Comparison of ENCODE assay signal across 7 cellular contexts in genomic region chr6:56246544-56246940, GRCh38. TPM values are rescaled to one million over a fixed set of nuclear protein-coding genes. Genes with fewer than 3 reads are reported as not detected.
DNase-seq lines count a peak whose midpoint lies in the region; ATAC-seq and TF ChIP-seq lines count a peak whose summit lies in the region.

No MANE protein-coding gene starts in this region.

- ATAC-seq in PC-3 = peak; percentile 47
- ATAC-seq in HG02759 (IDR thresholded peaks at IDR 0.05; ENCODE audit: unreplicated experiment) = no peak
- ATAC-seq in HG02588 (IDR thresholded peaks at IDR 0.05; ENCODE audit: unreplicated experiment) = no peak
- ATAC-seq in SK-N-SH treated with all-trans-retinoic acid at 6 μM for 48 hours = no peak

- H4K20me1 ChIP-seq in PC-3 (ENCODE audit: low read length) = no peaks in the 10 kb centered on the region

- H3K27ac ChIP-seq in PC-3 (ENCODE audit: low read length) = no peak overlapping the region
- H3K27ac ChIP-seq in mesenchymal stem cell (ENCODE audit: low read length, poor library complexity, severe bottlenecking) = no peak overlapping the region
- peak overlapping the region; percentile 61 to 87 (median 73) for H3K27ac ChIP-seq in tibial nerve

- H2AFZ ChIP-seq in PC-3 (ENCODE audit: low read length) (peak overlapping the region; percentile 92), mesenchymal stem cell (ENCODE audit: low read depth, low read length) (peak overlapping the region; percentile 64)

- DNase-seq in PC-3 = peak; percentile 31
- no peak for DNase-seq in epithelial cell of proximal tubule (ENCODE audit: low read depth)
- no peak for DNase-seq in mesenchymal stem cell
- DNase-seq in tibial nerve (ENCODE audit: low spot score in 2 of 2) = no peak

- H3K27me3 ChIP-seq in PC-3 (ENCODE audit: low read length) = no peaks in the 10 kb centered on the region
- H3K27me3 ChIP-seq in mesenchymal stem cell (ENCODE audit: control insufficient read depth in 1 of 2, insufficient read depth in 1 of 2, low read length in 2 of 2) = peaks cover 0 to 4% of the 10 kb centered on the region in 2 experiments
- no peaks in the 10 kb centered on the region for H3K27me3 ChIP-seq in tibial nerve

- no peak overlapping the region for H2BK120ac ChIP-seq in mesenchymal stem cell (ENCODE audit: low read depth, low read length)

- H3K14ac ChIP-seq in mesenchymal stem cell (ENCODE audit: low read length in 2 of 2) = no peak overlapping the region

- TF ChIP-seq CTCF in PC-3 (conservative IDR thresholded peaks at IDR 0.05; ENCODE audit: low read depth, low read length) (no peak), epithelial cell of proximal tubule (conservative IDR thresholded peaks at IDR 0.05; ENCODE audit: low read depth, low read length) (no peak), tibial nerve (IDR thresholded peaks at IDR 0.05) (no peak)

- H3K4me3 ChIP-seq in PC-3 (ENCODE audit: low read length) (peak overlapping the region; percentile 72), epithelial cell of proximal tubule (ENCODE audit: low read depth, low read length) (peak overlapping the region; percentile 45), mesenchymal stem cell (ENCODE audit: insufficient read depth in 1 of 2, low read depth in 1 of 2, low read length in 2 of 2) (peak overlapping the region; percentile 30 to 85), tibial nerve (peak overlapping the region; percentile 41 to 73 (median 58))

- no peak overlapping the region for H3K23ac ChIP-seq in mesenchymal stem cell (ENCODE audit: low read length in 2 of 2)

- BruUV-seq in PC-3 (replicated peaks; lab: Mats Ljungman, UMichigan) = no TSS peak

- CTCF ChIA-PET in PC-3 (lab: Charles Lee) = interaction anchor here (0.8 kb wide), 1 partner anchor 209 kb away, joined by 3 read pairs; no protein-coding TSS in a partner anchor

- H2AK5ac ChIP-seq in mesenchymal stem cell (ENCODE audit: low read length, severe bottlenecking) = no peak overlapping the region

- H4K91ac ChIP-seq in mesenchymal stem cell (ENCODE audit: low read length) = no peak overlapping the region

- H3K9me3 ChIP-seq in PC-3 (ENCODE audit: low read length) (no peaks in the 10 kb centered on the region), mesenchymal stem cell (ENCODE audit: control insufficient read depth, low read length) (no peaks in the 10 kb centered on the region), tibial nerve (no peaks in the 10 kb centered on the region)

- no peaks in the 10 kb centered on the region for H3F3A ChIP-seq in PC-3 (ENCODE audit: low read length, unreplicated experiment)

- H3K79me2 ChIP-seq in PC-3 (ENCODE audit: low read length) = no peaks in the 10 kb centered on the region

- no peak overlapping the region for H2BK15ac ChIP-seq in mesenchymal stem cell (ENCODE audit: low read depth, poor library complexity, severe bottlenecking)

- no peak for TF ChIP-seq EP300 in tibial nerve (IDR thresholded peaks at IDR 0.05)

- TF ChIP-seq POLR2A in tibial nerve (IDR thresholded peaks at IDR 0.05) = no peak

- H3K4me2 ChIP-seq in PC-3 (ENCODE audit: low read length) (peak overlapping the region; percentile 93), mesenchymal stem cell (ENCODE audit: low read length, poor library complexity, severe bottlenecking) (peak overlapping the region; percentile 93)

- no peak overlapping the region for H4K8ac ChIP-seq in mesenchymal stem cell (ENCODE audit: low read length)

- no peaks in the 10 kb centered on the region for H3K9me2 ChIP-seq in PC-3 (replicated peaks; ENCODE audit: low read length)

- WGBS in mesenchymal stem cell = 31% methylated on average over 6 of the region's 6 CpGs
- 34 to 35% methylated on average over 6 of the region's 6 CpGs for WGBS in tibial nerve, 2 donors

- H3K4me1 ChIP-seq in PC-3 (ENCODE audit: insufficient read depth, low read length) = peaks cover 9% of the 10 kb centered on the region
- peaks cover 5% of the 10 kb centered on the region for H3K4me1 ChIP-seq in mesenchymal stem cell (ENCODE audit: control insufficient read depth, insufficient read depth, low read depth, low read length)
- H3K4me1 ChIP-seq in tibial nerve = peaks cover 0 to 60% (median 11%) of the 10 kb centered on the region in 4 donors

- H3K79me1 ChIP-seq in mesenchymal stem cell (replicated peaks; ENCODE audit: low read length, poor library complexity, severe bottlenecking) = no peaks in the 10 kb centered on the region

- no peak overlapping the region for H2BK12ac ChIP-seq in mesenchymal stem cell (ENCODE audit: low read length in 2 of 2)

- no peak overlapping the region for H3K9ac ChIP-seq in PC-3 (ENCODE audit: low read length)
- H3K9ac ChIP-seq in mesenchymal stem cell (ENCODE audit: low read length) = peak overlapping the region; percentile 78

- intact Hi-C loops in PC-3 (cut with micrococcal nuclease) = loop anchor here (2.0 kb wide), 1 partner anchor 24 kb away; no protein-coding TSS in a partner anchor

- no peak overlapping the region for H3K18ac ChIP-seq in mesenchymal stem cell (ENCODE audit: low read depth in 1 of 2, low read length in 2 of 2)

- peak overlapping the region in 1 of 2 experiments; percentile 16 for H3K4ac ChIP-seq in mesenchymal stem cell (ENCODE audit: low read depth in 1 of 2, low read length in 2 of 2)

- POLR2A ChIA-PET in PC-3 (lab: Charles Lee; ENCODE audit: unreplicated experiment) = no interaction called here

- H3K36me3 ChIP-seq in PC-3 (ENCODE audit: low read depth, low read length) = no peaks in the 10 kb centered on the region
- no peaks in the 10 kb centered on the region for H3K36me3 ChIP-seq in mesenchymal stem cell (ENCODE audit: control insufficient read depth in 1 of 2, insufficient read depth in 2 of 2, low read depth in 1 of 2, low read length in 2 of 2)
- H3K36me3 ChIP-seq in tibial nerve = no peaks in the 10 kb centered on the region

- H2BK5ac ChIP-seq in mesenchymal stem cell (ENCODE audit: low read depth, low read length, poor library complexity, severe bottlenecking) = no peak overlapping the region

TF ChIP-seq in SK-N-SH treated with all-trans-retinoic acid at 6 μM for 48 hours, 23 proteins besides CTCF, POLR2A, EP300 and RAD21:
- TF ChIP-seq ZFP30 (CRISPR knock-in tag; IDR thresholded peaks at IDR 0.05) (no peak), ZFP3 (CRISPR knock-in tag; IDR thresholded peaks at IDR 0.05) (no peak), POU6F1 (CRISPR knock-in tag; IDR thresholded peaks at IDR 0.05; ENCODE audit: borderline replicate concordance, low read depth) (no peak), TSHZ2 (CRISPR knock-in tag; IDR thresholded peaks at IDR 0.05) (no peak), GLIS3 (CRISPR knock-in tag; IDR thresholded peaks at IDR 0.05) (no peak), ESRRG (CRISPR knock-in tag; IDR thresholded peaks at IDR 0.05) (no peak), ARNTL (CRISPR knock-in tag; IDR thresholded peaks at IDR 0.05; ENCODE audit: borderline replicate concordance, low read depth) (no peak), SNAI2 (CRISPR knock-in tag; IDR thresholded peaks at IDR 0.05) (no peak), ZNF70 (CRISPR knock-in tag; IDR thresholded peaks at IDR 0.05) (no peak)

RNA-seq across cellular contexts. Expression of gene COL21A1, which starts 0.8 kb away (rescaled TPM):
- total RNA-seq in PC-3 (2014; rRNA removed) (0.35 and 1.0 TPM in 2 replicates), epithelial cell of proximal tubule (not detected in 2 replicates), tibial nerve (10 to 100 TPM; 16.9 to 29.9 (median 24.2) TPM)
- polyA plus RNA-seq in mesenchymal stem cell (2013, experiment 1 of 2) = 4.0 TPM
- polyA plus RNA-seq in mesenchymal stem cell (2013, experiment 2 of 2) = 3.9 TPM

Comparison
In these comparisons a context has a peak if more than half of its experiments do, and no peak if none do; other contexts are left out.
1. H3K27ac ChIP-seq: peak in tibial nerve (4 of 4); none in PC-3 (single experiment) and mesenchymal stem cell (single experiment).
2. Peak in every context shown above with its lines, with median percentiles within 50 percentile points of each other: H3K4me3 ChIP-seq.